ENCODE assay signal across 8 cellular contexts in genomic region chr9:25716220-25716872, GRCh38. TPM values are rescaled to one million over a fixed set of nuclear protein-coding genes. Genes with fewer than 3 reads are reported as not detected.
DNase-seq lines count a peak whose midpoint lies in the region; ATAC-seq, FAIRE-seq and TF ChIP-seq lines count a peak whose summit lies in the region.

No MANE protein-coding gene starts in this region.

- H2BK20ac ChIP-seq in H1 (ENCODE audit: low read length), result no peak overlapping the region

- H3K27ac ChIP-seq in H1 (ENCODE audit: low read depth, low read length), result no peak overlapping the region

- no peak overlapping the region for H2BK12ac ChIP-seq in H1 (ENCODE audit: low read depth, low read length)

- H3K23ac ChIP-seq in H1 (ENCODE audit: insufficient read length), result no peak overlapping the region

- H2BK5ac ChIP-seq in H1 (ENCODE audit: low read depth, low read length), result no peak overlapping the region

- peak; percentile 59 to 69 for TF ChIP-seq RAD21 in H1 (IDR thresholded peaks at IDR 0.05 in 1 of 2, conservative IDR thresholded peaks at IDR 0.05 in 1 of 2; ENCODE audit: low read depth in 2 of 2, low read length in 2 of 2)

- no peaks in the 10 kb centered on the region for H3K79me1 ChIP-seq in H1 (ENCODE audit: low read depth, low read length)

- no peaks in the 10 kb centered on the region for H3K23me2 ChIP-seq in H1 (ENCODE audit: low read depth, low read length)

- no peak for TF ChIP-seq EP300 in H1 (IDR thresholded peaks at IDR 0.05; ENCODE audit: borderline replicate concordance in 1 of 2, low read depth in 2 of 2, low read length in 2 of 2)

- ATAC-seq in GM19395 (IDR thresholded peaks at IDR 0.05; ENCODE audit: unreplicated experiment) (no peak), HG03442 (IDR thresholded peaks at IDR 0.05; ENCODE audit: unreplicated experiment) (no peak)

- H3K27ac Mint-ChIP-seq in activated CD4-positive, alpha-beta memory T cell treated with anti-CD3 and anti-CD28 coated beads for 36 hours, result no peak overlapping the region

- H3K9ac ChIP-seq in H1 (replicated peaks in 1 of 4; ENCODE audit: extremely low read depth in 1 of 4, low read depth in 3 of 4, low read length in 3 of 4), result no peak overlapping the region

- H3K4me3 Mint-ChIP-seq in activated CD4-positive, alpha-beta memory T cell treated with anti-CD3 and anti-CD28 coated beads for 36 hours, result no peak overlapping the region

- TF ChIP-seq POLR2A in H1 (IDR thresholded peaks at IDR 0.05; ENCODE audit: control extremely low read depth in 1 of 2, low read depth in 2 of 2, low read length in 2 of 2), result no peak

- H3K79me2 ChIP-seq in H1 (ENCODE audit: control insufficient read depth in 1 of 2, insufficient read depth in 2 of 2, low read length in 2 of 2), result no peaks in the 10 kb centered on the region

- no peaks in the 10 kb centered on the region for H3K27me3 Mint-ChIP-seq in activated CD4-positive, alpha-beta memory T cell treated with anti-CD3 and anti-CD28 coated beads for 36 hours

- intact Hi-C loops in activated CD4-positive, alpha-beta memory T cell treated with anti-CD3 and anti-CD28 coated beads for 36 hours (cut with micrococcal nuclease), result no loop called here

- no peaks in the 10 kb centered on the region for H3K9me3 ChIP-seq in H1 (ENCODE audit: insufficient read depth in 2 of 2, low read depth in 1 of 2, low read length in 1 of 2)

- no peak overlapping the region for H2BK120ac ChIP-seq in H1 (replicated peaks; ENCODE audit: low read depth, low read length)

- no peaks in the 10 kb centered on the region for H3K4me1 Mint-ChIP-seq in activated CD4-positive, alpha-beta memory T cell treated with anti-CD3 and anti-CD28 coated beads for 36 hours (ENCODE audit: low read depth)

- DNase-seq in GM03348 (ENCODE audit: low spot score) (peak; percentile 73), NCI-H82 treated with DMSO at 0.1 percent for 48 hours (lab: John Stamatoyannopoulos, UW; ENCODE audit: unreplicated experiment) (peak; percentile 13), H1 (ENCODE audit: low read depth in 1 of 2, low spot score in 2 of 2) (peak; percentile 34 to 53), medulla oblongata (ENCODE audit: extremely low spot score) (peak; percentile 66), NCI-H446 treated with DMSO at 0.1 percent for 48 hours (lab: John Stamatoyannopoulos, UW) (no peak)
- DNase-seq in activated CD4-positive, alpha-beta memory T cell treated with anti-CD3 and anti-CD28 coated beads for 36 hours, result no peak

- H2AFZ ChIP-seq in H1 (ENCODE audit: low read length), result peak overlapping the region; percentile 98

- no peaks in the 10 kb centered on the region for H3K36me3 Mint-ChIP-seq in activated CD4-positive, alpha-beta memory T cell treated with anti-CD3 and anti-CD28 coated beads for 36 hours

- no peak overlapping the region for H3K4ac ChIP-seq in H1 (replicated peaks; ENCODE audit: insufficient read length, low read depth, low read length)

- peak; percentile 32 for FAIRE-seq in H1 (lab: Jason Lieb, UNC)

- H3K4me2 ChIP-seq in H1 (ENCODE audit: insufficient read depth in 1 of 2, low read depth in 2 of 2, low read length in 2 of 2), result no peak overlapping the region

- H3K56ac ChIP-seq in H1 (replicated peaks; ENCODE audit: insufficient read length, low read depth, low read length), result no peak overlapping the region

- H4K5ac ChIP-seq in H1 (ENCODE audit: insufficient read length, low read depth, low read length), result no peak overlapping the region

- no peaks in the 10 kb centered on the region for H3K36me3 ChIP-seq in H1 (ENCODE audit: control insufficient read depth in 2 of 4, insufficient read depth in 4 of 4, low read length in 3 of 4)

- no peak overlapping the region for H3K18ac ChIP-seq in H1 (ENCODE audit: extremely low read depth, low read length)

- no peak overlapping the region for H2BK15ac ChIP-seq in H1 (ENCODE audit: low read length)

- no peak overlapping the region for H4K91ac ChIP-seq in H1 (replicated peaks; ENCODE audit: insufficient read length, low read length)

- CTCF ChIA-PET in H1 (lab: Charles Lee; ENCODE audit: partially characterized antibody), result interaction anchor here (0.6 to 1.5 kb wide), 10 partner anchors 8 to 520 kb away, joined by 3 to 5 read pairs (median 4); no protein-coding TSS in a partner anchor
- CTCF ChIA-PET in activated CD4-positive, alpha-beta memory T cell treated with anti-CD3 and anti-CD28 coated beads for 36 hours (lab: Charles Lee), result no interaction called here

- H4K8ac ChIP-seq in H1 (ENCODE audit: extremely low read depth, insufficient read depth, low read length), result no peak overlapping the region

- no peaks in the 10 kb centered on the region for H4K20me1 ChIP-seq in H1 (replicated peaks in 1 of 2; ENCODE audit: control insufficient read depth in 1 of 2, insufficient read depth in 2 of 2, low read length in 2 of 2)

- 70% methylated on average over 5 of the region's 6 CpGs; no CpG with 5 or more reads in 1 of the 2 experiments for WGBS in H1 (ENCODE audit: extremely low coverage in 1 of 2, insufficient coverage in 1 of 2, insufficient read length in 1 of 2, insufficient replicate concordance in 2 of 2, low coverage in 1 of 2, low lambda C conversion rate in 2 of 2, missing lambda C conversion rate in 1 of 2), 2 experiments

- H3K14ac ChIP-seq in H1 (ENCODE audit: insufficient read length), result no peak overlapping the region

- H3K4me3 ChIP-seq in H1 (ENCODE audit: extremely low read depth in 1 of 4, insufficient read depth in 2 of 4, low read depth in 3 of 4, low read length in 4 of 4), result no peak overlapping the region

- H3K9me3 Mint-ChIP-seq in activated CD4-positive, alpha-beta memory T cell treated with anti-CD3 and anti-CD28 coated beads for 36 hours, result peaks cover 12% of the 10 kb centered on the region

- POLR2A ChIA-PET in H1 (lab: Charles Lee; ENCODE audit: partially characterized antibody), result interaction anchor here (1.3 kb wide), 1 partner anchor 39 kb away, joined by 4 read pairs; no protein-coding TSS in a partner anchor
- POLR2A ChIA-PET in activated CD4-positive, alpha-beta memory T cell treated with anti-CD3 and anti-CD28 coated beads for 36 hours (lab: Charles Lee), result no interaction called here

- H3K27me3 ChIP-seq in H1 (replicated peaks in 1 of 4; ENCODE audit: control insufficient read depth in 3 of 4, extremely low read depth in 1 of 4, insufficient read depth in 3 of 4, low read length in 3 of 4), result no peaks in the 10 kb centered on the region

- TF ChIP-seq CTCF in H1 (IDR thresholded peaks at IDR 0.05; ENCODE audit: control extremely low read depth in 1 of 3, insufficient read depth in 1 of 3, low read depth in 1 of 3, low read length in 3 of 3), result peak in 2 of 3 experiments; percentile 46 to 76; a peak in 3 of 4 replicates

- no peak overlapping the region for H2AK5ac ChIP-seq in H1 (ENCODE audit: low read depth, low read length)

- H3K4me1 ChIP-seq in H1 (replicated peaks in 1 of 4; ENCODE audit: control insufficient read depth in 3 of 4, insufficient read depth in 4 of 4, low read length in 3 of 4), result no peaks in the 10 kb centered on the region

TF ChIP-seq in H1, 55 proteins besides CTCF, POLR2A, EP300 and RAD21:
- TF ChIP-seq CHD1 (IDR thresholded peaks at IDR 0.05; ENCODE audit: low read depth, low read length) (no peak), TCF12 (IDR thresholded peaks at IDR 0.05; ENCODE audit: low read depth, low read length) (no peak), RXRA (IDR thresholded peaks at IDR 0.05; ENCODE audit: insufficient read depth, low read depth, low read length) (no peak)

RNA-seq across cellular contexts. Expression of gene TUSC1, which starts 38.1 kb away (rescaled TPM):
- total RNA-seq in H1 (2021; fragmentation: NEBNext Ultra II Directional; extraction: Animal tissue kit (Norgen Biotek cat#: 25700)), result 4.3 and 4.5 TPM in 2 replicates
- polyA plus RNA-seq in H1 (2011; rRNA removed), result 4.6 and 5.9 TPM in 2 replicates
- 4.7 TPM for polyA plus RNA-seq in H1 (2011; cell fraction: cytosol; rRNA removed)
- 3.1 TPM for polyA plus RNA-seq in H1 (2011; cell fraction: nucleus; rRNA removed)
- 1.5 to 2.7 TPM (median 1.9 TPM) in 4 replicates for polyA plus RNA-seq in H1 (2012, experiment 1 of 2)
- 5.2 TPM for polyA plus RNA-seq in H1 (2012, experiment 2 of 2)
- 3.4 TPM for polyA plus RNA-seq in H1 (2013, experiment 1 of 2)
- polyA plus RNA-seq in H1 (2013, experiment 2 of 2), result 3.2 TPM
- 0.24 and 0.28 TPM in 2 replicates for polyA minus RNA-seq in H1 (2011; rRNA and poly(A)+ RNA removed)
- polyA minus RNA-seq in H1 (2011; cell fraction: cytosol; rRNA and poly(A)+ RNA removed), result 2.1 TPM
- 1.3 TPM for polyA minus RNA-seq in H1 (2011; cell fraction: nucleus; rRNA and poly(A)+ RNA removed)
- not detected for total RNA-seq in activated CD4-positive, alpha-beta memory T cell treated with anti-CD3 and anti-CD28 coated beads for 36 hours

Comparison
In these comparisons a context has a peak if more than half of its experiments do, and no peak if none do; other contexts are left out.
1. DNase-seq: peak in GM03348 (single experiment), NCI-H82 treated with DMSO at 0.1 percent for 48 hours (single experiment), H1 (2 of 2) and medulla oblongata (single experiment); none in activated CD4-positive, alpha-beta memory T cell treated with anti-CD3 and anti-CD28 coated beads for 36 hours (single experiment) and NCI-H446 treated with DMSO at 0.1 percent for 48 hours (single experiment).